28 cellular contexts compared by ENCODE assay signal in genomic region chr3:187587012-187587544, GRCh38.
"Had no signal": no experiment of that assay in that cellular context is flagged by ENCODE, and none has a peak within 500 bp of the region (broad histone marks: within the 10 kb centered on the region; RNA-seq: fewer than 3 reads in every experiment).

No MANE protein-coding gene starts in this region.

- H3K4me1 ChIP-seq: breast epithelium, gastrocnemius medialis, pancreas, right lobe of liver had no signal

- ATAC-seq: activated naive CD8-positive, alpha-beta T cell treated with anti-CD3 and anti-CD28 coated beads, Interleukin-2, amount 50 U/mL, for 24 hours; esophagus mucosa; gastrocnemius medialis; left lobe of liver; natural killer cell treated with Interleukin-12 subunit alpha and Interleukin-12 subunit beta and Interleukin-15 and Interleukin-18, amount 100 ng/mL, for 72 hours; pancreas; right lobe of liver; stimulated activated effector memory CD8-positive, alpha-beta T cell treated with anti-CD3 and anti-CD28 coated beads, Interleukin-12 subunit alpha, Interleukin-12 subunit beta, amount 100 ng/mL, for 72 hours had no signal

- H3K27ac Mint-ChIP-seq: activated naive CD4-positive, alpha-beta T cell treated with anti-CD3 and anti-CD28 coated beads, Interleukin-2, amount 10 ng/mL, durations not matched to agents 7 days and 5 days; activated naive CD8-positive, alpha-beta T cell treated with anti-CD3 and anti-CD28 coated beads, Interleukin-2, amount 50 U/mL, for 24 hours; mesothelial cell of epicardium; natural killer cell treated with Interleukin-12 subunit alpha and Interleukin-12 subunit beta and Interleukin-15 and Interleukin-18, amount 100 ng/mL, for 72 hours; stimulated activated effector memory CD8-positive, alpha-beta T cell treated with anti-CD3 and anti-CD28 coated beads, Interleukin-12 subunit alpha, Interleukin-12 subunit beta, amount 100 ng/mL, for 72 hours; type B pancreatic cell had no signal

- H3K4me3 ChIP-seq: breast epithelium, gastrocnemius medialis, lung, pancreas, right lobe of liver, smooth muscle cell, testis had no signal

- H3K36me3 Mint-ChIP-seq: activated naive CD4-positive, alpha-beta T cell treated with anti-CD3 and anti-CD28 coated beads, Interleukin-2, amount 10 ng/mL, durations not matched to agents 7 days and 5 days; mesothelial cell of epicardium; natural killer cell treated with Interleukin-12 subunit alpha and Interleukin-12 subunit beta and Interleukin-15 and Interleukin-18, amount 100 ng/mL, for 72 hours; stimulated activated effector memory CD8-positive, alpha-beta T cell treated with anti-CD3 and anti-CD28 coated beads, Interleukin-12 subunit alpha, Interleukin-12 subunit beta, amount 100 ng/mL, for 72 hours; type B pancreatic cell had no signal

- H3K9me3 ChIP-seq: breast epithelium, gastrocnemius medialis, neutrophil, pancreas, right lobe of liver, testis had no signal

- FAIRE-seq: endometrium, kidney, pancreas had no signal

- H3K4me1 Mint-ChIP-seq: activated naive CD4-positive, alpha-beta T cell treated with anti-CD3 and anti-CD28 coated beads, Interleukin-2, amount 10 ng/mL, durations not matched to agents 7 days and 5 days; mesothelial cell of epicardium; stimulated activated effector memory CD8-positive, alpha-beta T cell treated with anti-CD3 and anti-CD28 coated beads, Interleukin-12 subunit alpha, Interleukin-12 subunit beta, amount 100 ng/mL, for 72 hours had no signal

- H3K4me3 Mint-ChIP-seq: activated naive CD4-positive, alpha-beta T cell treated with anti-CD3 and anti-CD28 coated beads, Interleukin-2, amount 10 ng/mL, durations not matched to agents 7 days and 5 days; activated naive CD8-positive, alpha-beta T cell treated with anti-CD3 and anti-CD28 coated beads, Interleukin-2, amount 50 U/mL, for 24 hours; mesothelial cell of epicardium; natural killer cell treated with Interleukin-12 subunit alpha and Interleukin-12 subunit beta and Interleukin-15 and Interleukin-18, amount 100 ng/mL, for 72 hours; stimulated activated effector memory CD8-positive, alpha-beta T cell treated with anti-CD3 and anti-CD28 coated beads, Interleukin-12 subunit alpha, Interleukin-12 subunit beta, amount 100 ng/mL, for 72 hours; type B pancreatic cell had no signal

- H3K9me3 Mint-ChIP-seq: activated naive CD4-positive, alpha-beta T cell treated with anti-CD3 and anti-CD28 coated beads, Interleukin-2, amount 10 ng/mL, durations not matched to agents 7 days and 5 days; activated naive CD8-positive, alpha-beta T cell treated with anti-CD3 and anti-CD28 coated beads, Interleukin-2, amount 50 U/mL, for 24 hours; natural killer cell treated with Interleukin-12 subunit alpha and Interleukin-12 subunit beta and Interleukin-15 and Interleukin-18, amount 100 ng/mL, for 72 hours; stimulated activated effector memory CD8-positive, alpha-beta T cell treated with anti-CD3 and anti-CD28 coated beads, Interleukin-12 subunit alpha, Interleukin-12 subunit beta, amount 100 ng/mL, for 72 hours; type B pancreatic cell had no signal

- DNase-seq: activated CD4-positive, alpha-beta T cell treated with anti-CD3 and anti-CD28 coated beads for 1 hour; activated CD8-positive, alpha-beta memory T cell treated with anti-CD3 and anti-CD28 coated beads for 24 hours; activated CD8-positive, alpha-beta memory T cell treated with anti-CD3 and anti-CD28 coated beads, Interleukin-2, amount 50 U/mL, for 48 hours; activated effector memory CD4-positive, alpha-beta T cell treated with Interleukin-2 at 50 U/mL for 16 hours; activated naive CD4-positive, alpha-beta T cell treated with anti-CD3 and anti-CD28 coated beads, Interleukin-2, amount 10 ng/mL, durations not matched to agents 7 days and 5 days; activated naive CD8-positive, alpha-beta T cell treated with anti-CD3 and anti-CD28 coated beads, Interleukin-2, amount 50 U/mL, for 24 hours; activated T-cell treated with anti-CD3 and anti-CD28 coated beads, Interleukin-2, amount 50 U/mL, for 48 hours; aorta; cortex of kidney; gastrocnemius medialis; head of caudate nucleus; kidney; pancreas; right lobe of liver; stimulated activated CD4-positive, alpha-beta T cell treated with anti-CD3 and anti-CD28 coated beads, Interleukin-4, amount 100 ng/mL, for 24 hours; testis; WERI-Rb-1 had no signal

- H3K36me3 ChIP-seq: breast epithelium, gastrocnemius medialis, neutrophil, pancreas, right lobe of liver, WERI-Rb-1 had no signal

- H3K27me3 ChIP-seq: breast epithelium, gastrocnemius medialis, pancreas, right lobe of liver, testis had no signal

- H3K4me2 ChIP-seq: smooth muscle cell had no signal

- H3K27ac ChIP-seq: breast epithelium, gastrocnemius medialis, neutrophil, pancreas, right lobe of liver, testis, WERI-Rb-1 had no signal
